Comparison of ENCODE assay signal across 1 cellular context in the genomic region with DNA sequence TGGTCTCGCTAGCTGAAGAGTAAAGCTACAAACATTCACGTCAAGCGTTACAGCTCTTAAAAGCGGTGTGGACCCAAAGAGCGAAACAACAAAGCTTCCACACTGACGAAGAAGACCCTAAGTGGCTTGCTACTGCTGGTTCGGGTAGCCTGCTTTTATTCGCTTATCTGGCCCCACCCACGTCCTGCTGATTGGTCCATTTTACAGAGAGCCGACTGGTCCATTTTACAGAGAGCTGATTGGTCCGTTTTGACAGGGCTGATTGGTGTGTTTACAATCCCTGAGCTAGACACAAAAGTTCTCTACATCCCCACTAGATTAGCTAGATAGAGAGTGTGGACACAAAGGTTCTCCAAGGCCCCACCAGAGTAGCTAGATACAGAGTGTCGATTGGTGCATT.
TF ChIP-seq lines count a peak whose summit lies in the region.

No MANE protein-coding gene starts in this region.

TF ChIP-seq in HepG2, 621 proteins besides CTCF, POLR2A, EP300 and RAD21:
- TF ChIP-seq NFYC (CRISPR knock-in tag; IDR thresholded peaks at IDR 0.05) (peak; percentile 72), NFYB (CRISPR knock-in tag; IDR thresholded peaks at IDR 0.05) (peak; percentile 69)
